In genomic region chr6:8983202-8983688, GRCh38 we compare ENCODE assay signal across 8 cellular contexts.
DNase-seq lines count a peak whose midpoint lies in the region; ATAC-seq and TF ChIP-seq lines count a peak whose summit lies in the region.

No MANE protein-coding gene starts in this region.

- no peaks in the 10 kb centered on the region for H3K36me3 ChIP-seq in endocrine pancreas (ENCODE audit: control insufficient read depth, insufficient read depth, low read length)

- H3K4me1 ChIP-seq in endocrine pancreas (ENCODE audit: control insufficient read depth, insufficient read depth, low read length): no peaks in the 10 kb centered on the region

- H3K4me1 Mint-ChIP-seq in mesothelial cell of epicardium: no peaks in the 10 kb centered on the region

- H3K4me3 ChIP-seq in endocrine pancreas (ENCODE audit: control insufficient read depth, insufficient read depth, low read length): peak overlapping the region; percentile 18

- peaks cover 10% of the 10 kb centered on the region for H3K9me3 Mint-ChIP-seq in mesothelial cell of epicardium

- no peaks in the 10 kb centered on the region for H3K27me3 ChIP-seq in endocrine pancreas (ENCODE audit: control insufficient read depth, insufficient read depth, low read length)

- no peaks in the 10 kb centered on the region for H3K36me3 Mint-ChIP-seq in mesothelial cell of epicardium

- H3K27ac Mint-ChIP-seq in mesothelial cell of epicardium: no peak overlapping the region

- peak; percentile 94 for TF ChIP-seq CTCF in mesothelial cell of epicardium (IDR thresholded peaks at IDR 0.05; ENCODE audit: unreplicated experiment)

- H3K4me3 Mint-ChIP-seq in mesothelial cell of epicardium: no peak overlapping the region

- H3K9me3 ChIP-seq in endocrine pancreas (ENCODE audit: control insufficient read depth, low read length): no peaks in the 10 kb centered on the region

- H3K9ac ChIP-seq in endocrine pancreas (ENCODE audit: control insufficient read depth, insufficient read depth, low read length): no peak overlapping the region

- DNase-seq in COLO829 (ENCODE audit: low spot score) (peak; percentile 70), NCI-H748 (lab: John Stamatoyannopoulos, UW; ENCODE audit: unreplicated experiment) (peak; percentile 90), mesothelial cell of epicardium (ENCODE audit: low spot score in 2 of 2, unreplicated experiment in 2 of 2) (peak; percentile 42 to 87)
- peak; percentile 57 to 63 for DNase-seq in activated CD4-positive, alpha-beta T cell treated with anti-CD3 and anti-CD28 coated beads, Interleukin-2, amount 50 U/mL, for 48 hours
- peak; percentile 74 for DNase-seq in stimulated activated CD8-positive, alpha-beta memory T cell treated with anti-CD3 and anti-CD28 coated beads, Interleukin-4, amount 100 ng/mL, for 48 hours

- ATAC-seq in GM19455 (IDR thresholded peaks at IDR 0.05; ENCODE audit: unreplicated experiment): peak; percentile 99
- peak; percentile 86 for ATAC-seq in HG03469 (IDR thresholded peaks at IDR 0.05; ENCODE audit: unreplicated experiment)

- H3K27me3 Mint-ChIP-seq in mesothelial cell of epicardium (ENCODE audit: low read depth): no peaks in the 10 kb centered on the region

Comparison
In these comparisons a context has a peak if more than half of its experiments do, and no peak if none do; other contexts are left out.
1. Peak in every context shown above with its lines: DNase-seq, ATAC-seq and H3K4me3 ChIP-seq.